Comparison of ENCODE assay signal across 10 cellular contexts in the genomic region with DNA sequence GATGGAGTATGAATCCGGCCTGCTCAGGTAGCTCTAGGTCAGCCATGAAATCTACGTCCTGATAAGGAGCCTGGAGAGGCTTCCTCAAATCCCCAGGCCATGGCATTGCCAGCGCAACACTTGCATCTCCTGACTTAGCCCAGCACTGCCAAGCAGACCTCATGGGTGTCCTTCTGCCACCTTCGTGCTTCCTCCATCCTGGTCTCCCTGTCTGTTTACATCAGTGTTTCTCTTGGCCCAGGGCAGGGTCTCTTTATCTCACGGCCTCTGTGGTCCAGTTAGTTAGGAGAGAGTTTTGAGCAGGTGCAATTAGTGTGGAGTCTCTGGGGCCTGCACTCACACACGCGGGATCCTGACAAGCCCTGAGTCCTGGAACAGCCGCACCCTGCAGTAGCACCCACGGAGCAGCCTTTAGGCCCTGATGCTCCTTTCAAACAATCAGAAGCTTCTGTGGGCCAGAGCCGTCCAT.
"Had no signal": no experiment of that assay in that cellular context is flagged by ENCODE, and none has a peak within 500 bp of the region (broad histone marks: within the 10 kb centered on the region; RNA-seq: fewer than 3 reads in every experiment).

No MANE protein-coding gene starts in this region.

- H3K4me3 ChIP-seq: dorsolateral prefrontal cortex, esophagus squamous epithelium, left lung had no signal

- ATAC-seq: right cardiac atrium; stimulated activated naive CD8-positive, alpha-beta T cell treated with anti-CD3 and anti-CD28 coated beads, Interleukin-15, Interleukin-2, amounts not matched to agents 100 U/mL and 50 U/mL, for 24 hours had no signal

- H3K36me3 ChIP-seq: esophagus squamous epithelium, left lung had no signal

- H3K27me3 ChIP-seq: dorsolateral prefrontal cortex, left lung had no signal

- DNase-seq: activated B cell treated with CpG ODN at 0.5 μM for 24 hours; activated CD4-positive, alpha-beta T cell treated with anti-CD3 and anti-CD28 coated beads, Interleukin-2, amount 10 ng/mL, durations not matched to agents 24 days and 14 days; activated naive CD4-positive, alpha-beta T cell; aorta; dorsolateral prefrontal cortex; esophagus squamous epithelium; foreskin fibroblast; left lung; right cardiac atrium; stimulated activated naive CD8-positive, alpha-beta T cell treated with anti-CD3 and anti-CD28 coated beads, Interleukin-15, Interleukin-2, amounts not matched to agents 100 U/mL and 50 U/mL, for 24 hours had no signal

- H3K27ac ChIP-seq: dorsolateral prefrontal cortex, left lung had no signal
